12 cellular contexts compared by ENCODE assay signal in the genomic region with DNA sequence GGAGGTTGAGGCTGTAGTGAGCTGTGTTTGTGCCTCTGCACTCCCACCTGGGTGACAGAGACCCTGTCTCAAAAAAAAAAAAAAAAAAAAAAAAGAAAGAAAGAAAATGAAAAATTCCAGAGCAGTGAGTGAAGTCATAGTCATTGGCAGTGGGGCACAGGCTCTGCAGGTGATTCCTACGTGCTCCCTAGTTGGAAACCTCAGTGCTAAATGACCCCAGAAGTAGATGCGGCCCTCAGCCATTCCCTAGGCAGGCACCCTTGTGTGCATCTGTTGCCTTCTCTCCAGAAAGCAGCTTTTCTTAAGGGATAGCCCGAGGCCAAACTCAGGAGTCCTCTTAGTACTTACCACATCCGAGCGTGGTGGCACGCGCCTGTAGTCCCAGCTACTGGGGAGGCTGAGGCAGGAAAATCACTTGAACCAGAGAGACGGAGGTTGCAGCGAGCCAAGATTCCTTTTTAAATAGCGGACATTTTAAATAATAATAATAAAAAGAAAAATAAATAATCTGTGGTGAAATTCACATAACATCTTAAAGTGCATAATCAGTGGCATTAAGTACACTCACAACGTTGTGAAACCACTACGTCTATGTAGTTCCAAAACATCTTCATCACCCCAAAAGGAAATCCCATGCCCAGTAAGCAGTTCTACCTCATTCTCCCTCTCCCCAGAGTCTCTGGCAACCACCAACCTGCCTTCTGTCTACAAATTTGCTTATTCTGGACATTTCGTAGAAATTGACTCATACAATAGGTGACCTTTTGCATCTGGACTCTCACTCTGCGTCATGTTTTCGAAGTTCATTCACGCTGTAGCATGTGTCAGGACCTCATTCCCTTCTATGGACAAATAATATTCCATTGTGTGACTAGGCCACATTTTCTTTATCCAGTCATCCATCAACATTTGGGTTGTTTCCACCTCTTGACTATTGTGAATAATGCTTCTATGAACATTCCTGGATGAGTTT. TPM values are rescaled to one million over a fixed set of nuclear protein-coding genes. Genes with fewer than 3 reads are reported as not detected.
A peak's percentile ranks its signal among the peaks of the same experiment; 100 is the strongest.
DNase-seq lines count a peak whose midpoint lies in the region; ATAC-seq and TF ChIP-seq lines count a peak whose summit lies in the region.
"Had no signal": no experiment of that assay in that cellular context is flagged by ENCODE, and none has a peak within 500 bp of the region (broad histone marks: within the 10 kb centered on the region; RNA-seq: fewer than 3 reads in every experiment).

No MANE protein-coding gene starts in this region.

- ATAC-seq in activated CD8-positive, alpha-beta T cell treated with anti-CD3 and anti-CD28 coated beads for 36 hours: peak; percentile 51
- ATAC-seq in activated CD8-positive, alpha-beta T cell treated with anti-CD3 and anti-CD28 coated beads, Interleukin-2, amount 10 ng/mL, durations not matched to agents 7 days and 5 days: no peak
- peak; percentile 91 for ATAC-seq in activated T-helper 17 cell treated with anti-CD3 and anti-CD28 coated beads, Interleukin-2, amount 50 U/mL, for 72 hours (replicated peaks)
- ATAC-seq in stimulated activated memory B cell treated with anti-CD40 and anti-IgM and Interleukin-4, amounts not matched to agents 10 μg/mL and 1 μg/mL and 100 μg/mL, for 72 hours: peak; percentile 75
- ATAC-seq: naive thymus-derived CD8-positive, alpha-beta T cell had no signal

- no peak overlapping the region for H3K4me2 ChIP-seq in OCI-LY7 (ENCODE audit: low read length)

- H3K4me1 ChIP-seq in OCI-LY7 (ENCODE audit: insufficient read depth, low read length, poor library complexity, severe bottlenecking): no peaks in the 10 kb centered on the region

- H3K36me3 ChIP-seq in OCI-LY7 (ENCODE audit: insufficient read depth, low read length): no peaks in the 10 kb centered on the region

- no peak overlapping the region for H3K27ac Mint-ChIP-seq in activated CD8-positive, alpha-beta T cell treated with anti-CD3 and anti-CD28 coated beads for 36 hours
- no peak overlapping the region for H3K27ac Mint-ChIP-seq in activated CD8-positive, alpha-beta T cell treated with anti-CD3 and anti-CD28 coated beads, Interleukin-2, amount 10 ng/mL, durations not matched to agents 7 days and 5 days
- peak overlapping the region; percentile 2 for H3K27ac Mint-ChIP-seq in activated T-helper 17 cell treated with anti-CD3 and anti-CD28 coated beads, Interleukin-2, amount 50 U/mL, for 72 hours
- H3K27ac Mint-ChIP-seq in stimulated activated memory B cell treated with anti-CD40 and anti-IgM and Interleukin-4, amounts not matched to agents 10 μg/mL and 1 μg/mL and 100 μg/mL, for 72 hours: no peak overlapping the region

- no peak for DNase-seq in activated CD8-positive, alpha-beta T cell treated with anti-CD3 and anti-CD28 coated beads for 36 hours
- no peak for DNase-seq in activated CD8-positive, alpha-beta T cell treated with anti-CD3 and anti-CD28 coated beads, Interleukin-2, amount 10 ng/mL, durations not matched to agents 7 days and 5 days
- DNase-seq in fibroblast of peridontal ligament (ENCODE audit: extremely low read depth): peak; percentile 93
- DNase-seq in occipital lobe (lab: John Stamatoyannopoulos, UW): no peak
- no peak for DNase-seq in NCI-H2227 treated with DMSO at 0.1 percent for 48 hours (lab: John Stamatoyannopoulos, UW)
- no peak for DNase-seq in OCI-LY7 (ENCODE audit: low spot score)
- DNase-seq: naive thymus-derived CD8-positive, alpha-beta T cell; NCI-H446; SHP77 treated with DMSO at 0.1 percent for 48 hours; stimulated activated CD4-positive, alpha-beta T cell treated with anti-CD3 and anti-CD28 coated beads, Interleukin-15, amount 100 ng/mL, for 24 hours had no signal

- H3K4me1 Mint-ChIP-seq in activated CD8-positive, alpha-beta T cell treated with anti-CD3 and anti-CD28 coated beads for 36 hours (ENCODE audit: low read depth): peaks cover 4% of the 10 kb centered on the region
- no peaks in the 10 kb centered on the region for H3K4me1 Mint-ChIP-seq in activated CD8-positive, alpha-beta T cell treated with anti-CD3 and anti-CD28 coated beads, Interleukin-2, amount 10 ng/mL, durations not matched to agents 7 days and 5 days (ENCODE audit: low read depth)
- H3K4me1 Mint-ChIP-seq in activated T-helper 17 cell treated with anti-CD3 and anti-CD28 coated beads, Interleukin-2, amount 50 U/mL, for 72 hours: peaks cover 6% of the 10 kb centered on the region
- peaks cover 7% of the 10 kb centered on the region for H3K4me1 Mint-ChIP-seq in stimulated activated memory B cell treated with anti-CD40 and anti-IgM and Interleukin-4, amounts not matched to agents 10 μg/mL and 1 μg/mL and 100 μg/mL, for 72 hours
- H3K4me1 Mint-ChIP-seq: naive thymus-derived CD8-positive, alpha-beta T cell had no signal

- POLR2A ChIA-PET in activated CD8-positive, alpha-beta T cell treated with anti-CD3 and anti-CD28 coated beads for 36 hours (lab: Charles Lee): no interaction called here
- POLR2A ChIA-PET in activated CD8-positive, alpha-beta T cell treated with anti-CD3 and anti-CD28 coated beads, Interleukin-2, amount 10 ng/mL, durations not matched to agents 7 days and 5 days (lab: Charles Lee): no interaction called here
- POLR2A ChIA-PET in OCI-LY7 (lab: Charles Lee): interaction anchor here (0.6 kb wide), 1 partner anchor 11 kb away, joined by 4 read pairs; no protein-coding TSS in a partner anchor

- no peaks in the 10 kb centered on the region for H3K79me2 ChIP-seq in OCI-LY7 (ENCODE audit: insufficient read depth, low read depth, low read length)

- no peaks in the 10 kb centered on the region for H3K9me2 ChIP-seq in OCI-LY7 (ENCODE audit: insufficient read depth, low read length)

- no peak overlapping the region for H3K4me3 ChIP-seq in OCI-LY7 (ENCODE audit: low read depth, low read length, poor library complexity, severe bottlenecking)

- H3K27ac ChIP-seq in OCI-LY7 (ENCODE audit: low read depth, low read length, poor library complexity, severe bottlenecking): no peak overlapping the region

- no peaks in the 10 kb centered on the region for H3K9me3 ChIP-seq in OCI-LY7 (ENCODE audit: low read length)

- CTCF ChIA-PET in activated CD8-positive, alpha-beta T cell treated with anti-CD3 and anti-CD28 coated beads for 36 hours (lab: Charles Lee): no interaction called here
- CTCF ChIA-PET in activated CD8-positive, alpha-beta T cell treated with anti-CD3 and anti-CD28 coated beads, Interleukin-2, amount 10 ng/mL, durations not matched to agents 7 days and 5 days (lab: Charles Lee): interaction anchor here (2.5 kb wide), 1 partner anchor 14 kb away, joined by 9 read pairs; no protein-coding TSS in a partner anchor
- CTCF ChIA-PET in OCI-LY7 (lab: Charles Lee; ENCODE audit: unreplicated experiment): no interaction called here

- H4K20me1 ChIP-seq in OCI-LY7 (ENCODE audit: insufficient read depth, low read length): no peaks in the 10 kb centered on the region

- BruUV-seq in OCI-LY7 (replicated peaks; lab: Mats Ljungman, UMichigan): no TSS peak

- no peaks in the 10 kb centered on the region for H3K36me3 Mint-ChIP-seq in activated CD8-positive, alpha-beta T cell treated with anti-CD3 and anti-CD28 coated beads for 36 hours (ENCODE audit: low read depth)
- no peaks in the 10 kb centered on the region for H3K36me3 Mint-ChIP-seq in activated CD8-positive, alpha-beta T cell treated with anti-CD3 and anti-CD28 coated beads, Interleukin-2, amount 10 ng/mL, durations not matched to agents 7 days and 5 days (ENCODE audit: low read depth)
- no peaks in the 10 kb centered on the region for H3K36me3 Mint-ChIP-seq in activated T-helper 17 cell treated with anti-CD3 and anti-CD28 coated beads, Interleukin-2, amount 50 U/mL, for 72 hours (ENCODE audit: low read depth)
- no peaks in the 10 kb centered on the region for H3K36me3 Mint-ChIP-seq in stimulated activated memory B cell treated with anti-CD40 and anti-IgM and Interleukin-4, amounts not matched to agents 10 μg/mL and 1 μg/mL and 100 μg/mL, for 72 hours
- H3K36me3 Mint-ChIP-seq: naive thymus-derived CD8-positive, alpha-beta T cell had no signal

- H3K4me3 Mint-ChIP-seq in activated CD8-positive, alpha-beta T cell treated with anti-CD3 and anti-CD28 coated beads for 36 hours: no peak overlapping the region
- H3K4me3 Mint-ChIP-seq in activated CD8-positive, alpha-beta T cell treated with anti-CD3 and anti-CD28 coated beads, Interleukin-2, amount 10 ng/mL, durations not matched to agents 7 days and 5 days: no peak overlapping the region
- H3K4me3 Mint-ChIP-seq in activated T-helper 17 cell treated with anti-CD3 and anti-CD28 coated beads, Interleukin-2, amount 50 U/mL, for 72 hours: peak overlapping the region; percentile 7
- no peak overlapping the region for H3K4me3 Mint-ChIP-seq in stimulated activated memory B cell treated with anti-CD40 and anti-IgM and Interleukin-4, amounts not matched to agents 10 μg/mL and 1 μg/mL and 100 μg/mL, for 72 hours
- H3K4me3 Mint-ChIP-seq: naive thymus-derived CD8-positive, alpha-beta T cell had no signal

- H3K9me3 Mint-ChIP-seq in activated CD8-positive, alpha-beta T cell treated with anti-CD3 and anti-CD28 coated beads for 36 hours: no peaks in the 10 kb centered on the region
- no peaks in the 10 kb centered on the region for H3K9me3 Mint-ChIP-seq in activated CD8-positive, alpha-beta T cell treated with anti-CD3 and anti-CD28 coated beads, Interleukin-2, amount 10 ng/mL, durations not matched to agents 7 days and 5 days (ENCODE audit: insufficient read depth)
- no peaks in the 10 kb centered on the region for H3K9me3 Mint-ChIP-seq in activated T-helper 17 cell treated with anti-CD3 and anti-CD28 coated beads, Interleukin-2, amount 50 U/mL, for 72 hours
- H3K9me3 Mint-ChIP-seq in stimulated activated memory B cell treated with anti-CD40 and anti-IgM and Interleukin-4, amounts not matched to agents 10 μg/mL and 1 μg/mL and 100 μg/mL, for 72 hours: no peaks in the 10 kb centered on the region
- H3K9me3 Mint-ChIP-seq: naive thymus-derived CD8-positive, alpha-beta T cell had no signal

- intact Hi-C loops in activated CD8-positive, alpha-beta T cell treated with anti-CD3 and anti-CD28 coated beads for 36 hours (cut with micrococcal nuclease): no loop called here
- intact Hi-C loops in OCI-LY7 (cut with micrococcal nuclease; ENCODE audit: unreplicated experiment): no loop called here

- TF ChIP-seq CTCF in activated CD8-positive, alpha-beta T cell treated with anti-CD3 and anti-CD28 coated beads for 36 hours (IDR thresholded peaks at IDR 0.05): no peak
- TF ChIP-seq CTCF in OCI-LY7 (conservative IDR thresholded peaks at IDR 0.05; ENCODE audit: low read length): no peak

- no peaks in the 10 kb centered on the region for H3K27me3 Mint-ChIP-seq in activated CD8-positive, alpha-beta T cell treated with anti-CD3 and anti-CD28 coated beads for 36 hours
- H3K27me3 Mint-ChIP-seq in activated CD8-positive, alpha-beta T cell treated with anti-CD3 and anti-CD28 coated beads, Interleukin-2, amount 10 ng/mL, durations not matched to agents 7 days and 5 days (ENCODE audit: low read depth): peaks cover 3% of the 10 kb centered on the region
- H3K27me3 Mint-ChIP-seq in activated T-helper 17 cell treated with anti-CD3 and anti-CD28 coated beads, Interleukin-2, amount 50 U/mL, for 72 hours: no peaks in the 10 kb centered on the region
- H3K27me3 Mint-ChIP-seq in stimulated activated memory B cell treated with anti-CD40 and anti-IgM and Interleukin-4, amounts not matched to agents 10 μg/mL and 1 μg/mL and 100 μg/mL, for 72 hours: peaks cover 9% of the 10 kb centered on the region
- H3K27me3 Mint-ChIP-seq: naive thymus-derived CD8-positive, alpha-beta T cell had no signal

- no peak overlapping the region for H2AFZ ChIP-seq in OCI-LY7 (ENCODE audit: low read length)

RNA-seq across cellular contexts. Expression of gene SPHK1, which starts 12.5 kb away (rescaled TPM):
- total RNA-seq in activated CD8-positive, alpha-beta T cell treated with anti-CD3 and anti-CD28 coated beads for 36 hours: 10 to 100 TPM; 15.7 to 17.7 TPM
- 1 to 10 TPM; 3.8 to 4.7 TPM for total RNA-seq in activated CD8-positive, alpha-beta T cell treated with anti-CD3 and anti-CD28 coated beads, Interleukin-2, amount 10 ng/mL, durations not matched to agents 7 days and 5 days
- 10 to 100 TPM; 10.5 to 12.4 TPM for total RNA-seq in activated T-helper 17 cell treated with anti-CD3 and anti-CD28 coated beads, Interleukin-2, amount 50 U/mL, for 72 hours
- total RNA-seq in occipital lobe (0.78 TPM), OCI-LY7 (2022) (0.22 and 0.78 TPM in 2 replicates)
- total RNA-seq in OCI-LY7 (2014; rRNA removed; shearing (Covaris generic)): 0.28 and 0.36 TPM in 2 replicates

RNA-seq across cellular contexts. Expression of gene PRPSAP1, which starts 18.2 kb away (rescaled TPM):
- total RNA-seq in activated CD8-positive, alpha-beta T cell treated with anti-CD3 and anti-CD28 coated beads for 36 hours: 10 to 100 TPM; 28.1 to 29.9 TPM
- 10 to 100 TPM; 64.2 to 74.1 TPM for total RNA-seq in activated CD8-positive, alpha-beta T cell treated with anti-CD3 and anti-CD28 coated beads, Interleukin-2, amount 10 ng/mL, durations not matched to agents 7 days and 5 days
- total RNA-seq in activated T-helper 17 cell treated with anti-CD3 and anti-CD28 coated beads, Interleukin-2, amount 50 U/mL, for 72 hours: 10 to 100 TPM; 24.5 to 29.7 TPM
- total RNA-seq in occipital lobe (44.6 TPM), OCI-LY7 (2022) (111 and 130 TPM in 2 replicates)
- total RNA-seq in OCI-LY7 (2014; rRNA removed; shearing (Covaris generic)): 52.6 and 53.3 TPM in 2 replicates
